11 cellular contexts compared by ENCODE assay signal in genomic region chr2:82165377-82165776, GRCh38.
"Had no signal": no experiment of that assay in that cellular context is flagged by ENCODE, and none has a peak within 500 bp of the region (broad histone marks: within the 10 kb centered on the region; RNA-seq: fewer than 3 reads in every experiment).

No MANE protein-coding gene starts in this region.

- H3K9ac ChIP-seq: GM23248 had no signal

- H2AFZ ChIP-seq: GM23248, GM23338 had no signal

- H3K9me3 ChIP-seq: HAP-1 had no signal

- H3K27ac ChIP-seq: GM23248 had no signal

- H3K4me1 ChIP-seq: HAP-1 had no signal

- H3K36me3 ChIP-seq: HAP-1 had no signal

- H3K4me2 ChIP-seq: GM23338 had no signal

- ATAC-seq: GM23338, HCT116 had no signal

- H3K4me3 ChIP-seq: GM23248, GM23338, HAP-1 had no signal

- DNase-seq: GM23248, GOT3, H7, H9, HCEC 1CT, HFFc6 had no signal

- FAIRE-seq: H1, H54 had no signal
